In genomic region chr6:163579111-163579879, GRCh38 we compare ENCODE assay signal across 1 cellular context.
TF ChIP-seq lines count a peak whose summit lies in the region.

No MANE protein-coding gene starts in this region.

TF ChIP-seq in GM23338, 12 proteins besides CTCF, POLR2A, EP300 and RAD21 (continued from another document):
- 0 out of 2 replicates have a peak, but pooled peaks have one; percentile 8 for TF ChIP-seq ZNF462 (CRISPR knock-in tag; IDR thresholded peaks at IDR 0.05)
- no peak for TF ChIP-seq NANOG (IDR thresholded peaks at IDR 0.05; ENCODE audit: borderline replicate concordance)
- TF ChIP-seq EZH2 (IDR thresholded peaks at IDR 0.05; ENCODE audit: low read depth, unreplicated experiment): no peak
- TF ChIP-seq STAT1 (IDR thresholded peaks at IDR 0.05; ENCODE audit: unreplicated experiment): no peak
- TF ChIP-seq ZNF114 (CRISPR knock-in tag; IDR thresholded peaks at IDR 0.05): no peak
